In genomic region chr19:18282021-18282787, GRCh38 we compare ENCODE assay signal across 7 cellular contexts. TPM values are rescaled to one million over a fixed set of nuclear protein-coding genes. Genes with fewer than 3 reads are reported as not detected.
DNase-seq lines count a peak whose midpoint lies in the region; ATAC-seq and TF ChIP-seq lines count a peak whose summit lies in the region.

No MANE protein-coding gene starts in this region.

- in situ Hi-C loops in HAP-1 (cut with MboI; ENCODE audit: low sequenced_read_pairs): no loop called here

- no peaks in the 10 kb centered on the region for H3K9me2 ChIP-seq in SK-N-SH

- H3K4me1 ChIP-seq in HAP-1 (peaks cover 15% of the 10 kb centered on the region), SK-N-SH (ENCODE audit: control insufficient read depth in 1 of 2, insufficient read depth in 2 of 2, low read depth in 1 of 2, low read length in 1 of 2) (peaks cover 9 to 16% of the 10 kb centered on the region in 2 experiments; a peak in 3 of 4 replicates), endodermal cell (ENCODE audit: control insufficient read depth, insufficient read depth, low read length) (no peaks in the 10 kb centered on the region)

- DNase-seq in DMS114 treated with DMSO at 0.1 percent for 48 hours (lab: John Stamatoyannopoulos, UW; ENCODE audit: unreplicated experiment): peak; percentile 76
- peak in 1 of 2 experiments; percentile 88 for DNase-seq in HAP-1 (ENCODE audit: low spot score in 2 of 2)
- DNase-seq in SK-N-SH: peak; percentile 62
- no peak for DNase-seq in endodermal cell
- no peak for DNase-seq in naive thymus-derived CD8-positive, alpha-beta T cell
- no peak for DNase-seq in mucosa of gallbladder (ENCODE audit: low spot score)
- no peak for DNase-seq in NCI-H446 treated with DMSO at 0.1 percent for 48 hours (lab: John Stamatoyannopoulos, UW)

- POLR2A ChIA-PET in SK-N-SH (lab: Yijun Ruan, JAX): interaction anchor here (0.5 to 6.1 kb wide), 22 partner anchors 10 to 150 kb away, joined by 3 to 112 read pairs (median 4); partner anchors contain the start of genes LSM4, MPV17L2 and SSBP4
- POLR2A ChIA-PET in naive thymus-derived CD8-positive, alpha-beta T cell (lab: Charles Lee): interaction anchor here (0.5 to 23.0 kb wide), 30 partner anchors 10 to 877 kb away, joined by 3 to 2305 read pairs (median 7); partner anchors contain the start of genes BST2, COPE, DDX49 and LSM4

- peaks cover 19% of the 10 kb centered on the region for H3K36me3 Mint-ChIP-seq in endodermal cell (ENCODE audit: low read depth)
- H3K36me3 Mint-ChIP-seq in naive thymus-derived CD8-positive, alpha-beta T cell: peaks cover 0 to 28% (median 7%) of the 10 kb centered on the region in 3 donors

- peak overlapping the region; percentile 43 for H3K4me3 ChIP-seq in HAP-1
- peak overlapping the region; percentile 52 to 63 for H3K4me3 ChIP-seq in SK-N-SH (ENCODE audit: low read depth in 2 of 2, low read length in 1 of 2)
- H3K4me3 ChIP-seq in endodermal cell (ENCODE audit: low read length): peak overlapping the region; percentile 86

- H3K9me3 ChIP-seq in HAP-1 (no peaks in the 10 kb centered on the region), SK-N-SH (no peaks in the 10 kb centered on the region), endodermal cell (ENCODE audit: control insufficient read depth, low read length) (no peaks in the 10 kb centered on the region)

- 0 out of 4 replicates have a peak, but pooled peaks of 1 of the 2 experiments have one; percentile 7 for TF ChIP-seq EP300 in SK-N-SH (IDR thresholded peaks at IDR 0.05; ENCODE audit: borderline replicate concordance in 1 of 2, low read depth in 1 of 2, low read length in 1 of 2)

- peaks cover 23% of the 10 kb centered on the region for H3K4me1 Mint-ChIP-seq in endodermal cell
- H3K4me1 Mint-ChIP-seq in naive thymus-derived CD8-positive, alpha-beta T cell: peaks cover 36 to 65% (median 57%) of the 10 kb centered on the region in 4 donors

- peak overlapping the region; percentile 97 for H3K4me3 Mint-ChIP-seq in endodermal cell
- H3K4me3 Mint-ChIP-seq in naive thymus-derived CD8-positive, alpha-beta T cell: peak overlapping the region; percentile 76 to 97 (median 86)

- H3K27me3 ChIP-seq in HAP-1 (ENCODE audit: low read depth): no peaks in the 10 kb centered on the region
- H3K27me3 ChIP-seq in SK-N-SH (ENCODE audit: insufficient read depth): no peaks in the 10 kb centered on the region
- no peaks in the 10 kb centered on the region for H3K27me3 ChIP-seq in endodermal cell (ENCODE audit: control insufficient read depth, insufficient read depth, low read length, poor library complexity, severe bottlenecking)

- H3K27ac ChIP-seq in SK-N-SH (ENCODE audit: low read depth in 2 of 2, low read length in 1 of 2) (peak overlapping the region; percentile 99 to 100), endodermal cell (ENCODE audit: low read depth, low read length) (peak overlapping the region; percentile 100)

- 0 out of 2 replicates have a peak, but pooled peaks have one; percentile 24 for TF ChIP-seq RAD21 in SK-N-SH (IDR thresholded peaks at IDR 0.05; ENCODE audit: low read length)

- H3K79me2 ChIP-seq in SK-N-SH (ENCODE audit: insufficient read depth): peaks cover 39% of the 10 kb centered on the region

- CTCF ChIA-PET in SK-N-SH (lab: Yijun Ruan, JAX): interaction anchor here (4.1 to 13.0 kb wide), 8 partner anchors 10 to 135 kb away, joined by 35 to 216 read pairs (median 72); partner anchors contain the start of genes LSM4 and SSBP4

- 11% methylated on average over 14 of the region's 27 CpGs for WGBS in SK-N-SH (ENCODE audit: low lambda C conversion rate)
- 9 to 11% methylated on average over 6 to 22 of the region's 27 CpGs for WGBS in endodermal cell (ENCODE audit: insufficient coverage in 1 of 2, insufficient read length in 1 of 2), 2 experiments

- peaks cover 2% of the 10 kb centered on the region for H3K9me3 Mint-ChIP-seq in endodermal cell
- peaks cover 0 to 6% (median 0%) of the 10 kb centered on the region in 9 donors for H3K9me3 Mint-ChIP-seq in naive thymus-derived CD8-positive, alpha-beta T cell

- peak overlapping the region; percentile 98 for H3K27ac Mint-ChIP-seq in endodermal cell
- H3K27ac Mint-ChIP-seq in naive thymus-derived CD8-positive, alpha-beta T cell: peak overlapping the region; percentile 96 to 100 (median 98)

- peak; percentile 22; the same call in 1 of the 2 replicates for TF ChIP-seq CTCF in SK-N-SH (IDR thresholded peaks at IDR 0.05)
- no peak for TF ChIP-seq CTCF in endodermal cell (conservative IDR thresholded peaks at IDR 0.05)

- H3K27me3 Mint-ChIP-seq in endodermal cell (ENCODE audit: insufficient read depth): no peaks in the 10 kb centered on the region
- H3K27me3 Mint-ChIP-seq in naive thymus-derived CD8-positive, alpha-beta T cell: peaks cover 0 to 6% (median 0%) of the 10 kb centered on the region in 5 donors

- peaks cover 31% of the 10 kb centered on the region for H4K20me1 ChIP-seq in SK-N-SH (ENCODE audit: insufficient read depth)

- peaks cover 14% of the 10 kb centered on the region; the same call in 1 of the 2 replicates for H3K36me3 ChIP-seq in HAP-1 (replicated peaks)
- H3K36me3 ChIP-seq in SK-N-SH (replicated peaks in 1 of 2; ENCODE audit: control insufficient read depth in 1 of 2, insufficient read depth in 2 of 2, low read length in 1 of 2): peaks cover 4 to 12% of the 10 kb centered on the region in 2 experiments
- H3K36me3 ChIP-seq in endodermal cell (ENCODE audit: control insufficient read depth, insufficient read depth, low read length): peaks cover 14% of the 10 kb centered on the region

- peak overlapping the region; percentile 98 for H3K9ac ChIP-seq in SK-N-SH
- peak overlapping the region; percentile 96 for H3K9ac ChIP-seq in endodermal cell (ENCODE audit: extremely low read depth, low read length, poor library complexity, severe bottlenecking)

- ATAC-seq in naive thymus-derived CD8-positive, alpha-beta T cell: no peak

- H3K4me2 ChIP-seq in SK-N-SH: peak overlapping the region; percentile 94

- H3F3A ChIP-seq in SK-N-SH (replicated peaks; ENCODE audit: insufficient read depth): peaks cover 19% of the 10 kb centered on the region

- peak overlapping the region; percentile 4; the same call in 1 of the 2 replicates for H2AFZ ChIP-seq in SK-N-SH (ENCODE audit: low read depth)

TF ChIP-seq in SK-N-SH, 30 proteins besides CTCF, POLR2A, EP300 and RAD21 (continues in another document):
- TF ChIP-seq TAF1 (IDR thresholded peaks at IDR 0.05; ENCODE audit: borderline replicate concordance, low read depth, low read length) (peak; percentile 52), YY1 (IDR thresholded peaks at IDR 0.05; ENCODE audit: low read depth) (no peak), FOXM1 (IDR thresholded peaks at IDR 0.05; ENCODE audit: low read depth) (no peak), POLR2AphosphoS5 (IDR thresholded peaks at IDR 0.05; ENCODE audit: low read depth, low read length) (peak; percentile 69), MAX (IDR thresholded peaks at IDR 0.05; ENCODE audit: low read depth) (0 out of 2 replicates have a peak, but pooled peaks have one; percentile 66), ELF1 (IDR thresholded peaks at IDR 0.05) (no peak), CHD2 (IDR thresholded peaks at IDR 0.05; ENCODE audit: low read length, partially characterized antibody) (peak; percentile 54)

RNA-seq across cellular contexts. Expression of gene JUND, which starts 0.8 kb away (rescaled TPM):
- polyA plus RNA-seq in SK-N-SH (2012; rRNA removed): 92.5 and 115 TPM in 2 replicates
- 55.4 and 101 TPM in 2 replicates for polyA plus RNA-seq in SK-N-SH (2012; cell fraction: cytosol; rRNA removed)
- 125 and 131 TPM in 2 replicates for polyA plus RNA-seq in SK-N-SH (2012; cell fraction: nucleus; rRNA removed)
- total RNA-seq in endodermal cell: 100 to 1,000 TPM; 112 to 148 TPM
- 255 TPM for polyA plus RNA-seq in endodermal cell (2013, experiment 1 of 2)
- polyA plus RNA-seq in endodermal cell (2013, experiment 2 of 2): 262 TPM
- total RNA-seq in naive thymus-derived CD8-positive, alpha-beta T cell: 100 to 1,000 TPM; 181 to 189 TPM
- 100 to 1,000 TPM in 1 of 3 donors, 10 to 100 TPM in 2; 43.3 to 169 (median 69.1) TPM for polyA plus RNA-seq in naive thymus-derived CD8-positive, alpha-beta T cell
- 303 TPM for total RNA-seq in mucosa of gallbladder

RNA-seq across cellular contexts. Expression of gene IQCN, which starts 8.0 kb away (rescaled TPM):
- 1.9 and 2.5 TPM in 2 replicates for polyA plus RNA-seq in SK-N-SH (2012; rRNA removed)
- 0.19 and 0.41 TPM in 2 replicates for polyA plus RNA-seq in SK-N-SH (2012; cell fraction: cytosol; rRNA removed)
- 16.0 and 19.5 TPM in 2 replicates for polyA plus RNA-seq in SK-N-SH (2012; cell fraction: nucleus; rRNA removed)
- 1 to 10 TPM; 2.4 to 3.3 TPM for total RNA-seq in endodermal cell
- 3.2 TPM for polyA plus RNA-seq in endodermal cell (2013, experiment 1 of 2)
- polyA plus RNA-seq in endodermal cell (2013, experiment 2 of 2): 2.7 TPM
- 1 to 10 TPM; 7.4 to 8.4 TPM for total RNA-seq in naive thymus-derived CD8-positive, alpha-beta T cell
- under 1 TPM in 2 of 3 donors, not detected in 1; 0.06 to 0.15 TPM for polyA plus RNA-seq in naive thymus-derived CD8-positive, alpha-beta T cell
- 2.9 TPM for total RNA-seq in mucosa of gallbladder

RNA-seq across cellular contexts. Expression of gene LSM4, which starts 40.7 kb away (rescaled TPM):
- polyA plus RNA-seq in SK-N-SH (2012; rRNA removed): 235 and 277 TPM in 2 replicates
- polyA plus RNA-seq in SK-N-SH (2012; cell fraction: cytosol; rRNA removed): 193 and 249 TPM in 2 replicates
- 104 and 192 TPM in 2 replicates for polyA plus RNA-seq in SK-N-SH (2012; cell fraction: nucleus; rRNA removed)
- total RNA-seq in endodermal cell: 100 to 1,000 TPM; 252 to 276 TPM
- polyA plus RNA-seq in endodermal cell (2013, experiment 1 of 2): 273 TPM
- 240 TPM for polyA plus RNA-seq in endodermal cell (2013, experiment 2 of 2)
- 10 to 100 TPM; 82.1 to 84.0 TPM for total RNA-seq in naive thymus-derived CD8-positive, alpha-beta T cell
- 100 to 1,000 TPM; 162 to 198 (median 181) TPM for polyA plus RNA-seq in naive thymus-derived CD8-positive, alpha-beta T cell
- total RNA-seq in mucosa of gallbladder: 92.9 TPM

RNA-seq across cellular contexts. Expression of gene PDE4C, which starts 56.0 kb away (rescaled TPM):
- polyA plus RNA-seq in SK-N-SH (2012; rRNA removed): 0.36 and 1.0 TPM in 2 replicates
- 0.05 and 0.26 TPM in 2 replicates for polyA plus RNA-seq in SK-N-SH (2012; cell fraction: cytosol; rRNA removed)
- polyA plus RNA-seq in SK-N-SH (2012; cell fraction: nucleus; rRNA removed): 4.1 and 8.2 TPM in 2 replicates
- total RNA-seq in endodermal cell (1 to 10 TPM; 1.1 to 2.4 TPM), mucosa of gallbladder (2.1 TPM)
- polyA plus RNA-seq in endodermal cell (2013, experiment 1 of 2): 0.93 TPM
- polyA plus RNA-seq in endodermal cell (2013, experiment 2 of 2): 1.1 TPM
- not detected for total RNA-seq in naive thymus-derived CD8-positive, alpha-beta T cell
- polyA plus RNA-seq in naive thymus-derived CD8-positive, alpha-beta T cell: not detected

RNA-seq across cellular contexts. Expression of gene PGPEP1, which starts 58.2 kb away (rescaled TPM):
- polyA plus RNA-seq in SK-N-SH (2012; rRNA removed): 13.8 and 13.9 TPM in 2 replicates
- 6.6 and 6.9 TPM in 2 replicates for polyA plus RNA-seq in SK-N-SH (2012; cell fraction: cytosol; rRNA removed)
- polyA plus RNA-seq in SK-N-SH (2012; cell fraction: nucleus; rRNA removed): 29.5 and 30.2 TPM in 2 replicates
- total RNA-seq in endodermal cell (1 to 10 TPM; 7.7 to 9.0 TPM), mucosa of gallbladder (56.6 TPM)
- polyA plus RNA-seq in endodermal cell (2013, experiment 1 of 2): 56.3 TPM
- 66.8 TPM for polyA plus RNA-seq in endodermal cell (2013, experiment 2 of 2)
- 10 to 100 TPM; 55.9 to 61.0 TPM for total RNA-seq in naive thymus-derived CD8-positive, alpha-beta T cell
- 10 to 100 TPM in 1 of 3 donors, 1 to 10 TPM in 2; 9.3 to 11.9 (median 9.7) TPM for polyA plus RNA-seq in naive thymus-derived CD8-positive, alpha-beta T cell

Comparison
In these comparisons a context has a peak if more than half of its experiments do, and no peak if none do; other contexts are left out.
1. DNase-seq: peak in DMS114 treated with DMSO at 0.1 percent for 48 hours (single experiment) and SK-N-SH (single experiment); none in endodermal cell (single experiment), naive thymus-derived CD8-positive, alpha-beta T cell (0 of 10), mucosa of gallbladder (single experiment) and NCI-H446 treated with DMSO at 0.1 percent for 48 hours (single experiment).
2. Peak in every context shown above with its lines, with median percentiles within 50 percentile points of each other: H3K4me3 ChIP-seq.